In genomic region chr14:34021096-34021495, GRCh38 we compare ENCODE assay signal across 22 cellular contexts.
"Had no signal": no experiment of that assay in that cellular context is flagged by ENCODE, and none has a peak within 500 bp of the region (broad histone marks: within the 10 kb centered on the region; RNA-seq: fewer than 3 reads in every experiment).

No MANE protein-coding gene starts in this region.

- H3K4me3 Mint-ChIP-seq: activated CD8-positive, alpha-beta T cell treated with anti-CD3 and anti-CD28 coated beads, Interleukin-2, amount 10 ng/mL, durations not matched to agents 7 days and 5 days; activated naive CD4-positive, alpha-beta T cell treated with anti-CD3 and anti-CD28 coated beads, Interleukin-2, amount 50 U/mL, for 24 hours had no signal

- H3K9me3 ChIP-seq: breast epithelium, colonic mucosa, Peyer's patch, SJSA1 had no signal

- H3K27ac Mint-ChIP-seq: activated CD8-positive, alpha-beta T cell treated with anti-CD3 and anti-CD28 coated beads, Interleukin-2, amount 10 ng/mL, durations not matched to agents 7 days and 5 days; activated naive CD4-positive, alpha-beta T cell treated with anti-CD3 and anti-CD28 coated beads, Interleukin-2, amount 50 U/mL, for 24 hours had no signal

- H3K36me3 Mint-ChIP-seq: activated naive CD4-positive, alpha-beta T cell treated with anti-CD3 and anti-CD28 coated beads, Interleukin-2, amount 50 U/mL, for 24 hours had no signal

- H3K27me3 Mint-ChIP-seq: activated naive CD4-positive, alpha-beta T cell treated with anti-CD3 and anti-CD28 coated beads, Interleukin-2, amount 50 U/mL, for 24 hours had no signal

- DNase-seq: activated CD4-positive, alpha-beta T cell treated with anti-CD3 and anti-CD28 coated beads for 4 hours; activated CD4-positive, alpha-beta T cell treated with anti-CD3 and anti-CD28 coated beads, Interleukin-2, amount 50 U/mL, for 4 hours; activated CD8-positive, alpha-beta memory T cell treated with anti-CD3 and anti-CD28 coated beads, Interleukin-2, amount 50 U/mL, for 48 hours; activated CD8-positive, alpha-beta T cell treated with anti-CD3 and anti-CD28 coated beads, Interleukin-2, amount 10 ng/mL, durations not matched to agents 7 days and 5 days; activated effector memory CD4-positive, alpha-beta T cell treated with Interleukin-2 at 50 U/mL for 16 hours; activated naive CD4-positive, alpha-beta T cell; activated T-cell treated with anti-CD3 and anti-CD28 coated beads, Interleukin-2, amount 50 U/mL, for 1 hour; aorta; caudate nucleus; colonic mucosa; Kasumi-1; NCI-H1105 treated with DMSO at 0.1 percent for 48 hours; NCI-H1436 treated with DMSO at 0.1 percent for 48 hours; NCI-H1930; Peyer's patch; SHP77; SW 1271 had no signal

- ATAC-seq: activated CD4-positive, CD25-positive, alpha-beta regulatory T cell treated with anti-CD3 and anti-CD28 coated beads, Interleukin-2, amount 50 U/mL, for 24 hours; activated CD8-positive, alpha-beta T cell treated with anti-CD3 and anti-CD28 coated beads, Interleukin-2, amount 10 ng/mL, durations not matched to agents 7 days and 5 days; SK-N-SH treated with all-trans-retinoic acid at 6 μM for 48 hours had no signal
